In genomic region chr12:1533205-1533601, GRCh38 we compare ENCODE assay signal across 8 cellular contexts.
DNase-seq lines count a peak whose midpoint lies in the region; ATAC-seq and TF ChIP-seq lines count a peak whose summit lies in the region.

No MANE protein-coding gene starts in this region.

- POLR2A ChIA-PET in naive thymus-derived CD4-positive, alpha-beta T cell (lab: Charles Lee) = interaction anchor here (1.5 kb wide), 1 partner anchor 55 kb away, joined by 4 read pairs; no protein-coding TSS in a partner anchor

- H3K27ac Mint-ChIP-seq in naive thymus-derived CD4-positive, alpha-beta T cell = peak overlapping the region in 4 of 9 donors; percentile 33 to 80 (median 62)

- TF ChIP-seq CTCF in AG10803 (conservative IDR thresholded peaks at IDR 0.05; ENCODE audit: low read length) (peak; percentile 30; the same call in 1 of the 2 replicates), VCaP (conservative IDR thresholded peaks at IDR 0.05) (0 out of 2 replicates have a peak, but pooled peaks have one; percentile 7)

- H3K9me3 ChIP-seq in naive thymus-derived CD4-positive, alpha-beta T cell (ENCODE audit: control insufficient read depth in 2 of 3, low read length in 3 of 3) = no peaks in the 10 kb centered on the region

- H3K4me1 ChIP-seq in naive thymus-derived CD4-positive, alpha-beta T cell (ENCODE audit: control insufficient read depth in 2 of 2, insufficient read depth in 2 of 2, low read length in 2 of 2) = peaks cover 32 to 34% of the 10 kb centered on the region in 2 donors

- peaks cover 65 to 82% (median 77%) of the 10 kb centered on the region in 5 donors for H3K27me3 Mint-ChIP-seq in naive thymus-derived CD4-positive, alpha-beta T cell

- H3K4me1 Mint-ChIP-seq in naive thymus-derived CD4-positive, alpha-beta T cell = peaks cover 25 to 38% (median 29%) of the 10 kb centered on the region in 7 donors

- peaks cover 19 to 36% of the 10 kb centered on the region in 2 donors for H3K27me3 ChIP-seq in naive thymus-derived CD4-positive, alpha-beta T cell (ENCODE audit: control insufficient read depth in 2 of 2, insufficient read depth in 2 of 2, low read length in 2 of 2)

- peak overlapping the region; percentile 81 to 89 (median 85) for H3K4me3 Mint-ChIP-seq in naive thymus-derived CD4-positive, alpha-beta T cell

- no peak overlapping the region for H3K27ac ChIP-seq in VCaP
- H3K27ac ChIP-seq in naive thymus-derived CD4-positive, alpha-beta T cell (ENCODE audit: low read depth, low read length) = no peak overlapping the region

- intact Hi-C loops in naive thymus-derived CD4-positive, alpha-beta T cell (cut with micrococcal nuclease) = loop anchor here (1.0 to 5.0 kb wide), 7 partner anchors 46 to 157 kb away; partner anchors contain the start of gene FBXL14 (in 1 of the 2)

- H3K36me3 Mint-ChIP-seq in naive thymus-derived CD4-positive, alpha-beta T cell = peaks cover 0 to 4% (median 0%) of the 10 kb centered on the region in 5 donors

- peak overlapping the region; percentile 75 for H3K4me3 ChIP-seq in AG10803 (ENCODE audit: low read length)
- peak overlapping the region; percentile 48 for H3K4me3 ChIP-seq in naive thymus-derived CD4-positive, alpha-beta T cell (ENCODE audit: low read length)

- ATAC-seq in GM18861 (IDR thresholded peaks at IDR 0.05; ENCODE audit: unreplicated experiment) (peak; percentile 15), HG03135 (IDR thresholded peaks at IDR 0.05; ENCODE audit: unreplicated experiment) (peak; percentile 26), HG03045 (IDR thresholded peaks at IDR 0.05; ENCODE audit: unreplicated experiment) (no peak)
- ATAC-seq in naive thymus-derived CD4-positive, alpha-beta T cell = peak; percentile 65

- H3K36me3 ChIP-seq in naive thymus-derived CD4-positive, alpha-beta T cell (ENCODE audit: control insufficient read depth in 2 of 3, insufficient read depth in 3 of 3, low read length in 3 of 3) = no peaks in the 10 kb centered on the region

- H3K9me3 Mint-ChIP-seq in naive thymus-derived CD4-positive, alpha-beta T cell = peaks cover 0 to 2% (median 0%) of the 10 kb centered on the region in 11 donors

- DNase-seq in AG10803 (ENCODE audit: low read depth) (peak; percentile 56), OCI-M2 (lab: John Stamatoyannopoulos, UW; ENCODE audit: unreplicated experiment) (no peak)
- DNase-seq in naive thymus-derived CD4-positive, alpha-beta T cell = peak in 5 of 9 donors; percentile 24 to 42 (median 31)
- DNase-seq in stimulated activated CD4-positive, alpha-beta T cell treated with anti-CD3 and anti-CD28 coated beads, Interleukin-4, amount 100 ng/mL, for 4 hours = no peak

- CTCF ChIA-PET in naive thymus-derived CD4-positive, alpha-beta T cell (lab: Charles Lee) = interaction anchor here (1.0 to 1.6 kb wide), 2 partner anchors 68 to 415 kb away, joined by 5 to 10 read pairs; no protein-coding TSS in a partner anchor

Comparison
In these comparisons a context has a peak if more than half of its experiments do, and no peak if none do; other contexts are left out.
1. DNase-seq: peak in AG10803 (single experiment) and naive thymus-derived CD4-positive, alpha-beta T cell (5 of 9); none in OCI-M2 (single experiment) and stimulated activated CD4-positive, alpha-beta T cell treated with anti-CD3 and anti-CD28 coated beads, Interleukin-4, amount 100 ng/mL, for 4 hours (0 of 2).